Comparison of ENCODE assay signal across 32 cellular contexts in the genomic region with DNA sequence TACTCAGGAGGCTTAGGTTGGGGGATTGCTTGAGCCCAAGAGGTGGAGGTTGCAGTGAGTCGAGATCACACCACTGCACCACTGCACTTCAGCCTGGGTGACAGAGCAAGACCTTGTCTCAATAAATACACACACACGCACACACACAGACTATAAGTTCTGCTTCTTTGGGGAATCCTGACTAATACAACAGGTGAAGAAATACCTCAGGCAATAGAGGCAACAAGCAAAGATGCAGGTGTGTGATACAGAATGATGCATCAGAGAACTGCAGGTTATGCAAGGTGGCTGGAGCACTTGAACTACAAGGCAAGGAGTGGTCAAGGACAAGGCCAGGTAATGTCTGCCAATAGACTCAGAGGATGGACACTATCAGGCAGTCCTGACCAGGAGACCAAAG.
"Had no signal": no experiment of that assay in that cellular context is flagged by ENCODE, and none has a peak within 500 bp of the region (broad histone marks: within the 10 kb centered on the region; RNA-seq: fewer than 3 reads in every experiment).

No MANE protein-coding gene starts in this region.

- H3K27ac Mint-ChIP-seq: activated CD8-positive, alpha-beta T cell treated with anti-CD3 and anti-CD28 coated beads for 36 hours; activated naive CD8-positive, alpha-beta T cell; activated T-helper 17 cell treated with anti-CD3 and anti-CD28 coated beads, Interleukin-2, amount 50 U/mL, for 72 hours; WTC11 had no signal

- FAIRE-seq: astrocyte, endometrium, endothelial cell of umbilical vein had no signal

- H3K27me3 ChIP-seq: brain microvascular endothelial cell, cardiac muscle cell, colonic mucosa, gastrocnemius medialis, heart left ventricle had no signal

- H3K4me1 Mint-ChIP-seq: activated T-helper 17 cell treated with anti-CD3 and anti-CD28 coated beads, Interleukin-2, amount 50 U/mL, for 72 hours had no signal

- H3K4me3 Mint-ChIP-seq: activated CD8-positive, alpha-beta T cell treated with anti-CD3 and anti-CD28 coated beads for 36 hours; activated naive CD8-positive, alpha-beta T cell; activated T-cell treated with anti-CD3 and anti-CD28 coated beads, Interleukin-2, amount 50 U/mL, for 4 hours; activated T-helper 17 cell treated with anti-CD3 and anti-CD28 coated beads, Interleukin-2, amount 50 U/mL, for 72 hours; WTC11 had no signal

- H3K36me3 Mint-ChIP-seq: activated naive CD8-positive, alpha-beta T cell; WTC11 had no signal

- H3K4me3 ChIP-seq: cardiac muscle cell, colonic mucosa, gastrocnemius medialis, heart left ventricle had no signal

- H3K9me3 ChIP-seq: colonic mucosa, gastrocnemius medialis, heart left ventricle had no signal

- DNase-seq: activated CD4-positive, alpha-beta T cell treated with anti-CD3 and anti-CD28 coated beads for 1 hour; activated CD4-positive, alpha-beta T cell treated with anti-CD3 and anti-CD28 coated beads for 4 hours; activated CD4-positive, alpha-beta T cell treated with anti-CD3 and anti-CD28 coated beads, Interleukin-2, amount 50 U/mL, for 1 hour; activated CD4-positive, alpha-beta T cell treated with anti-CD3 and anti-CD28 coated beads, Interleukin-2, amount 50 U/mL, for 48 hours; activated CD8-positive, alpha-beta memory T cell treated with anti-CD3 and anti-CD28 coated beads for 24 hours; activated CD8-positive, alpha-beta T cell treated with anti-CD3 and anti-CD28 coated beads for 36 hours; activated effector memory CD4-positive, alpha-beta T cell treated with Interleukin-2 at 50 U/mL for 16 hours; activated gamma-delta T cell treated with Interleukin-2 at 50 U/mL for 16 hours; activated naive CD4-positive, alpha-beta T cell treated with anti-CD3 and anti-CD28 coated beads, Interleukin-2, amount 50 U/mL, for 16 hours; activated naive CD4-positive, alpha-beta T cell treated with Interleukin-2 at 50 U/mL for 16 hours; activated T-cell treated with anti-CD3 and anti-CD28 coated beads, Interleukin-2, amount 50 U/mL, for 4 hours; amniotic stem cell; anterior cingulate cortex; brain microvascular endothelial cell; central memory CD4-positive, alpha-beta T cell; cerebellar nuclear complex; colonic mucosa; effector CD8-positive, alpha-beta T cell; erythroblast; foreskin fibroblast; gastrocnemius medialis; glutamatergic neuron; heart left ventricle; T-helper 2 cell had no signal

- H3K4me1 ChIP-seq: colonic mucosa had no signal

- H3K9me3 Mint-ChIP-seq: activated CD8-positive, alpha-beta T cell treated with anti-CD3 and anti-CD28 coated beads for 36 hours; activated T-cell treated with anti-CD3 and anti-CD28 coated beads, Interleukin-2, amount 50 U/mL, for 4 hours; activated T-helper 17 cell treated with anti-CD3 and anti-CD28 coated beads, Interleukin-2, amount 50 U/mL, for 72 hours had no signal

- H3K36me3 ChIP-seq: brain microvascular endothelial cell, cardiac muscle cell, colonic mucosa, gastrocnemius medialis, heart left ventricle had no signal

- ATAC-seq: activated CD8-positive, alpha-beta T cell treated with anti-CD3 and anti-CD28 coated beads for 36 hours; activated T-cell treated with anti-CD3 and anti-CD28 coated beads, Interleukin-2, amount 50 U/mL, for 4 hours; activated T-helper 17 cell treated with anti-CD3 and anti-CD28 coated beads, Interleukin-2, amount 50 U/mL, for 72 hours; gastrocnemius medialis; heart left ventricle; WTC11 had no signal

- H3K27ac ChIP-seq: brain microvascular endothelial cell, cardiac muscle cell, colonic mucosa, gastrocnemius medialis, heart left ventricle, VCaP had no signal
